8 cellular contexts compared by ENCODE assay signal in genomic region chr19:3368848-3369336, GRCh38. TPM values are rescaled to one million over a fixed set of nuclear protein-coding genes. Genes with fewer than 3 reads are reported as not detected.
A peak's percentile ranks its signal among the peaks of the same experiment; 100 is the strongest.
DNase-seq lines count a peak whose midpoint lies in the region; ATAC-seq and TF ChIP-seq lines count a peak whose summit lies in the region.

No MANE protein-coding gene starts in this region.

- H3K27me3 ChIP-seq in Peyer's patch (no peaks in the 10 kb centered on the region), esophagus (ENCODE audit: control insufficient read depth in 1 of 2, insufficient read depth in 2 of 2, low read length in 2 of 2) (no peaks in the 10 kb centered on the region), psoas muscle (ENCODE audit: insufficient read depth in 3 of 3, low read length in 2 of 3) (no peaks in the 10 kb centered on the region)

- H3K36me3 ChIP-seq in Peyer's patch (no peaks in the 10 kb centered on the region), esophagus (ENCODE audit: control insufficient read depth in 2 of 2, insufficient read depth in 2 of 2, low read length in 1 of 2) (no peaks in the 10 kb centered on the region), psoas muscle (ENCODE audit: insufficient read depth in 1 of 2, low read depth in 1 of 2) (no peaks in the 10 kb centered on the region)

- intact Hi-C loops in psoas muscle (cut with DNase I), result loop anchor here in 1 of 2 donors (5.0 kb wide), 1 partner anchor 38 kb away; no protein-coding TSS in a partner anchor

- DNase-seq in Daoy (ENCODE audit: low read depth) (peak; percentile 36), Peyer's patch (no peak), psoas muscle (no peak), NOMO-1 treated with dmso at 0.1 percent for 144 hours (lab: John Stamatoyannopoulos, UW; ENCODE audit: unreplicated experiment) (no peak), AG20443 (ENCODE audit: low spot score) (no peak)

- H3K4me1 ChIP-seq in Peyer's patch (peaks cover 0 to 46% (median 14%) of the 10 kb centered on the region in 4 donors), esophagus (ENCODE audit: control insufficient read depth in 2 of 2, insufficient read depth in 2 of 2, low read length in 1 of 2) (peaks cover 0 to 19% of the 10 kb centered on the region in 2 donors), psoas muscle (peaks cover 40% of the 10 kb centered on the region)

- 24 to 27% methylated on average over 4 of the region's 4 CpGs for WGBS in esophagus, 2 donors
- WGBS in psoas muscle, 3 donors, result 9 to 25% (median 20%) methylated on average over 4 of the region's 4 CpGs

- no peak for ATAC-seq in psoas muscle
- no peak for ATAC-seq in HG02759 (IDR thresholded peaks at IDR 0.05; ENCODE audit: unreplicated experiment)
- ATAC-seq in GM21367 (IDR thresholded peaks at IDR 0.05; ENCODE audit: unreplicated experiment), result no peak

- TF ChIP-seq CTCF in Peyer's patch (IDR thresholded peaks at IDR 0.05), result no peak
- no peak for TF ChIP-seq CTCF in psoas muscle (IDR thresholded peaks at IDR 0.05)

- H3K27ac ChIP-seq in Peyer's patch, result peak overlapping the region; percentile 84 to 96 (median 94)
- H3K27ac ChIP-seq in esophagus (ENCODE audit: low read depth in 2 of 2, low read length in 1 of 2), result peak overlapping the region; percentile 86 to 94
- H3K27ac ChIP-seq in psoas muscle, result peak overlapping the region; percentile 97

- no peaks in the 10 kb centered on the region for H3K9me3 ChIP-seq in Peyer's patch
- H3K9me3 ChIP-seq in esophagus (ENCODE audit: control insufficient read depth in 2 of 2, insufficient read depth in 1 of 2, low read depth in 1 of 2, low read length in 1 of 2), result no peaks in the 10 kb centered on the region
- no peaks in the 10 kb centered on the region for H3K9me3 ChIP-seq in psoas muscle

- H3K4me3 ChIP-seq in Peyer's patch, result peak overlapping the region; percentile 15 to 92 (median 49)
- peak overlapping the region; percentile 44 to 79 for H3K4me3 ChIP-seq in esophagus (ENCODE audit: low read depth in 1 of 2, low read length in 2 of 2)
- H3K4me3 ChIP-seq in psoas muscle, result peak overlapping the region; percentile 85

- TF ChIP-seq POLR2A in Peyer's patch (IDR thresholded peaks at IDR 0.05), result no peak

RNA-seq across cellular contexts. Expression of gene NFIC, which starts 2.5 kb away (rescaled TPM):
- 16.0 and 20.2 TPM in 2 replicates for total RNA-seq in Daoy (2014; rRNA removed; shearing (Covaris generic))
- total RNA-seq in Peyer's patch (100 to 1,000 TPM in 1 of 4 donors, 10 to 100 TPM in 3; 34.7 to 191 (median 64.9) TPM), psoas muscle (100 to 1,000 TPM; 209 to 439 (median 325) TPM)
- polyA plus RNA-seq in esophagus (10 to 100 TPM; 15.4 to 48.1 TPM), psoas muscle (100 to 1,000 TPM in 2 of 3 donors, 10 to 100 TPM in 1; 100.0 to 270 (median 165) TPM)
